ENCODE assay signal across 8 cellular contexts in genomic region chrX:57121162-57121741, GRCh38. TPM values are rescaled to one million over a fixed set of nuclear protein-coding genes. Genes with fewer than 3 reads are reported as not detected.
A peak's percentile ranks its signal among the peaks of the same experiment; 100 is the strongest.
DNase-seq lines count a peak whose midpoint lies in the region; ATAC-seq lines count a peak whose summit lies in the region.

TSS of gene SPIN2B (minus strand) at chrX:57121548.

- ATAC-seq in GM18499 (IDR thresholded peaks at IDR 0.05; ENCODE audit: insufficient read depth, unreplicated experiment): peak; percentile 96
- ATAC-seq in HG02938 (IDR thresholded peaks at IDR 0.05; ENCODE audit: unreplicated experiment): peak; percentile 99
- peak; percentile 98 for ATAC-seq in sciatic nerve

- DNase-seq in NCI-H2029 (lab: John Stamatoyannopoulos, UW) (peak; percentile 65), T-helper 9 cell (peak; percentile 52), astrocyte of the hippocampus (ENCODE audit: low read depth, low spot score) (peak; percentile 87), iPS DF 19.7 (ENCODE audit: low read depth, low spot score) (peak; percentile 72), sciatic nerve (ENCODE audit: low spot score) (peak; percentile 81), HuH-7 (ENCODE audit: low spot score) (no peak)

- intact Hi-C loops in sciatic nerve (cut with DNase I): no loop called here

RNA-seq across cellular contexts. Expression of gene SPIN2B, which starts in this region (rescaled TPM):
- total RNA-seq in sciatic nerve: 16.4 TPM
